19 cellular contexts compared by ENCODE assay signal in genomic region chr2:70305531-70305930, GRCh38.
"Had no signal": no experiment of that assay in that cellular context is flagged by ENCODE, and none has a peak within 500 bp of the region (broad histone marks: within the 10 kb centered on the region; RNA-seq: fewer than 3 reads in every experiment).

No MANE protein-coding gene starts in this region.

- H3K27ac Mint-ChIP-seq: activated CD4-positive, alpha-beta memory T cell treated with anti-CD3 and anti-CD28 coated beads, Interleukin-2, amount 10 ng/mL, durations not matched to agents 7 days and 5 days; activated CD4-positive, alpha-beta T cell treated with anti-CD3 and anti-CD28 coated beads for 36 hours; activated naive CD8-positive, alpha-beta T cell; natural killer cell; T-cell had no signal

- H3K27me3 ChIP-seq: body of pancreas, gastroesophageal sphincter had no signal

- H3K36me3 ChIP-seq: gastroesophageal sphincter, neutrophil, thoracic aorta had no signal

- H3K4me3 ChIP-seq: body of pancreas, gastroesophageal sphincter, heart right ventricle, thoracic aorta had no signal

- ATAC-seq: activated CD4-positive, alpha-beta T cell treated with anti-CD3 and anti-CD28 coated beads for 36 hours; body of pancreas; gastroesophageal sphincter; heart right ventricle; natural killer cell; T-cell had no signal

- H3K36me3 Mint-ChIP-seq: activated naive CD8-positive, alpha-beta T cell; natural killer cell; T-cell had no signal

- H3K4me3 Mint-ChIP-seq: activated CD4-positive, alpha-beta memory T cell treated with anti-CD3 and anti-CD28 coated beads, Interleukin-2, amount 10 ng/mL, durations not matched to agents 7 days and 5 days; activated CD4-positive, alpha-beta T cell treated with anti-CD3 and anti-CD28 coated beads for 36 hours; activated naive CD8-positive, alpha-beta T cell; natural killer cell; T-cell had no signal

- H3K27ac ChIP-seq: body of pancreas, gastroesophageal sphincter, heart right ventricle, neutrophil, thoracic aorta had no signal

- H3K9me3 ChIP-seq: body of pancreas, gastroesophageal sphincter, heart right ventricle, neutrophil, thoracic aorta had no signal

- DNase-seq: activated CD4-positive, alpha-beta memory T cell treated with anti-CD3 and anti-CD28 coated beads, Interleukin-2, amount 10 ng/mL, durations not matched to agents 7 days and 5 days; activated CD4-positive, alpha-beta T cell treated with anti-CD3 and anti-CD28 coated beads for 36 hours; activated gamma-delta T cell treated with Interleukin-2 at 50 U/mL for 16 hours; amniotic stem cell; body of pancreas; cerebellar nuclear complex; effector memory CD4-positive, alpha-beta T cell; heart right ventricle; natural killer cell; posterior cingulate gyrus; retina; stimulated activated CD4-positive, alpha-beta T cell treated with anti-CD3 and anti-CD28 coated beads, Interleukin-12 subunit alpha, Interleukin-12 subunit beta, amount 100 ng/mL, for 4 hours; stimulated activated CD4-positive, alpha-beta T cell treated with anti-CD3 and anti-CD28 coated beads, Interleukin-2, amount 100 ng/mL, for 24 hours; T-cell; T1000 had no signal
